ENCODE assay signal across 8 cellular contexts in the genomic region with DNA sequence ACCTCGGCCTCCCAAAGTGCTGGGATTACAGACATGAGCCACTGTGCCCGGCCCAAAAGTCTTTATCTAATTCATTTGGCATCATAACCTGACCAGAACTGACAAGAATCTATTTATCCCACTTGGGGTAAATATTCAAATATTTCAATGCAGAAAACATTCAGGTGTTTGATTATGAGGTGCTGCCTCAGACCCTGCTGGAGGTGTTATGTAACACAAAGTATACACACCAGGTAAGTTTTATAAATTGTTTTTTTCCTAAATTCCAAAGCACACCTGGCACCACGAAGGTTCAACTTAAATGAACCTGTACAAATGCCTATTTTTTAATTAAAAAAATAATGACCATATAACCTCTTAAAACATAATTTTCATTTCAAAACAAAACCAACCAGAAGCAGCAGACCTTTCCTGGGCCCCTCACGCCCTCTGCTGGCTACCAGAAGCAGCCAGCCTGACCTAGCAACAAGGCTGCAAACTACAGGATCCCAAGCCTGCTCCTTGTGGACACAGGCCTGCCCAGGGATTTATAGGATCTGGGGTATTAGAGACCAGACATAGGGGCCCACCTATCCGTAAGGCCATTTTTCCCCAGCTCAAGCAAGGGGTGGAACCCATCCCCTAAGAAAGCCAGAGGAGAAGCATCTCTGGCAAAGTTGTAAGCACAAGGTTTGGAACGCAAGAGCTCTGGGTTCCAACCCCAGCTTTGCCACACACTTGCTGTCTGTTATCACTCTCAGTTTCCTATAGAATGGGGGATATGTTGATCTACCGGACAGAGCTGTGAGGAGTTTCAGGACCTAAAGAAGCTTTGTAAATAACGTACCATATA. TPM values are rescaled to one million over a fixed set of nuclear protein-coding genes. Genes with fewer than 3 reads are reported as not detected.
DNase-seq lines count a peak whose midpoint lies in the region; ATAC-seq and TF ChIP-seq lines count a peak whose summit lies in the region.

No MANE protein-coding gene starts in this region.

- ATAC-seq in HG03354 (IDR thresholded peaks at IDR 0.05; ENCODE audit: poor library complexity, severe bottlenecking, unreplicated experiment) = peak; percentile 59

- H2AFZ ChIP-seq in mammary epithelial cell (ENCODE audit: low read depth, low read length) = no peak overlapping the region

- no peaks in the 10 kb centered on the region for H3K4me1 ChIP-seq in mammary epithelial cell (ENCODE audit: insufficient read depth, low read length)

- dilution Hi-C loops in mammary epithelial cell (cut with HindIII; ENCODE audit: low sequenced_read_pairs) = loop anchor here (5.0 kb wide), 1 partner anchor 38 kb away; no protein-coding TSS in a partner anchor

- H3K27ac ChIP-seq in mammary epithelial cell (ENCODE audit: insufficient read depth, low read depth, low read length) = no peak overlapping the region

- 36% methylated on average over 8 of the region's 8 CpGs for WGBS in mammary epithelial cell (ENCODE audit: low coverage, missing lambda C conversion rate)

- peak; percentile 24 for DNase-seq in NCI-H146 (lab: John Stamatoyannopoulos, UW)
- DNase-seq in NCI-H146 treated with DMSO at 0.1 percent for 48 hours (lab: John Stamatoyannopoulos, UW; ENCODE audit: unreplicated experiment) = no peak
- peak in 4 of 5 donors; percentile 30 to 60 (median 39) for DNase-seq in T-helper 1 cell
- peak; percentile 27 for DNase-seq in mammary epithelial cell
- DNase-seq in kidney glomerular epithelial cell (lab: John Stamatoyannopoulos, UW) = peak; percentile 22
- peak; percentile 20 for DNase-seq in stromal cell of bone marrow (ENCODE audit: low read depth)
- no peak for DNase-seq in mesenteric fat pad (ENCODE audit: low spot score)

- H3K79me2 ChIP-seq in mammary epithelial cell (ENCODE audit: insufficient read depth, low read length) = peaks cover 71% of the 10 kb centered on the region

- no peak overlapping the region for H3K9ac ChIP-seq in mammary epithelial cell (ENCODE audit: insufficient read depth, low read length)

- no peaks in the 10 kb centered on the region for H3K36me3 ChIP-seq in mammary epithelial cell (ENCODE audit: insufficient read depth, low read length)

- no peak overlapping the region for H3K4me2 ChIP-seq in mammary epithelial cell (ENCODE audit: insufficient read depth, low read depth, low read length)

- no TSS peak for BruUV-seq in mammary epithelial cell (replicated peaks; lab: Mats Ljungman, UMichigan)

- peak; percentile 69 to 76 for TF ChIP-seq CTCF in mammary epithelial cell (conservative IDR thresholded peaks at IDR 0.05 in 1 of 2, IDR thresholded peaks at IDR 0.05 in 1 of 2; ENCODE audit: extremely low read depth in 1 of 2, insufficient read depth in 1 of 2, low read depth in 1 of 2, low read length in 2 of 2)

- H4K20me1 ChIP-seq in mammary epithelial cell (ENCODE audit: insufficient read depth, low read length) = no peaks in the 10 kb centered on the region

- H3K9me3 ChIP-seq in mammary epithelial cell (replicated peaks; ENCODE audit: insufficient read depth, low read length) = no peaks in the 10 kb centered on the region

- H3K4me3 ChIP-seq in mammary epithelial cell (replicated peaks in 1 of 3; ENCODE audit: insufficient read depth in 1 of 3, low read depth in 2 of 3, low read length in 3 of 3) = no peak overlapping the region

- intact Hi-C loops in mammary epithelial cell (cut with micrococcal nuclease) = loop anchor here (1.0 to 5.0 kb wide), 3 partner anchors 90 to 313 kb away; a partner anchor contains a TSS

- CTCF ChIA-PET in mammary epithelial cell (lab: Charles Lee; ENCODE audit: low non-redundant PET) = no interaction called here

- no peaks in the 10 kb centered on the region for H3K27me3 ChIP-seq in mammary epithelial cell (ENCODE audit: insufficient read depth, low read length)

- in situ Hi-C loops in mammary epithelial cell (cut with MboI; ENCODE audit: low sequenced_read_pairs in 2 of 2) = no loop called here

RNA-seq across cellular contexts. Expression of a gene that starts 11.7 kb away (rescaled TPM):
- total RNA-seq in mammary epithelial cell (10 to 100 TPM; 24.2 to 40.6 TPM), mesenteric fat pad (40.0 TPM)
- polyA plus RNA-seq in mammary epithelial cell = 38.5 TPM
- polyA minus RNA-seq in mammary epithelial cell = 67.7 TPM

RNA-seq across cellular contexts. Expression of a gene that starts 25.9 kb away (rescaled TPM):
- total RNA-seq in mammary epithelial cell = under 1 TPM; 0.17 to 0.75 TPM
- 0.16 TPM for polyA plus RNA-seq in mammary epithelial cell
- polyA minus RNA-seq in mammary epithelial cell = 2.3 TPM
- total RNA-seq in mesenteric fat pad = 1.3 TPM

RNA-seq across cellular contexts. Expression of a gene that starts 26.9 kb away (rescaled TPM):
- 10 to 100 TPM in 1 of 2 donors, 1 to 10 TPM in 1; 9.9 to 10.3 TPM for total RNA-seq in mammary epithelial cell
- 14.5 TPM for polyA plus RNA-seq in mammary epithelial cell
- 25.1 TPM for polyA minus RNA-seq in mammary epithelial cell
- total RNA-seq in mesenteric fat pad = 5.7 TPM

RNA-seq across cellular contexts. Expression of a gene that starts 34.3 kb away (rescaled TPM):
- total RNA-seq in mammary epithelial cell = 10 to 100 TPM; 26.2 to 39.9 TPM
- polyA plus RNA-seq in mammary epithelial cell = 34.0 TPM
- 55.4 TPM for polyA minus RNA-seq in mammary epithelial cell
- 24.5 TPM for total RNA-seq in mesenteric fat pad

RNA-seq across cellular contexts. Expression of a gene that starts 48.0 kb away (rescaled TPM):
- 10 to 100 TPM; 31.2 to 69.5 TPM for total RNA-seq in mammary epithelial cell
- 78.3 TPM for polyA plus RNA-seq in mammary epithelial cell
- 79.9 TPM for polyA minus RNA-seq in mammary epithelial cell
- total RNA-seq in mesenteric fat pad = 50.6 TPM

Comparison
In these comparisons a context has a peak if more than half of its experiments do, and no peak if none do; other contexts are left out.
1. DNase-seq: peak in NCI-H146 (single experiment), T-helper 1 cell (4 of 5), mammary epithelial cell (single experiment), kidney glomerular epithelial cell (single experiment) and stromal cell of bone marrow (single experiment); none in NCI-H146 treated with DMSO at 0.1 percent for 48 hours (single experiment) and mesenteric fat pad (single experiment).